17 cellular contexts compared by ENCODE assay signal in genomic region chr9:137593176-137593575, GRCh38. TPM values are rescaled to one million over a fixed set of nuclear protein-coding genes. Genes with fewer than 3 reads are reported as not detected.
DNase-seq lines count a peak whose midpoint lies in the region; ATAC-seq and TF ChIP-seq lines count a peak whose summit lies in the region.
"Had no signal": no experiment of that assay in that cellular context is flagged by ENCODE, and none has a peak within 500 bp of the region (broad histone marks: within the 10 kb centered on the region; RNA-seq: fewer than 3 reads in every experiment).

No MANE protein-coding gene starts in this region.

- H3K9me3 ChIP-seq in NT2/D1 (ENCODE audit: insufficient read depth, low read length) (no peaks in the 10 kb centered on the region), upper lobe of right lung (no peaks in the 10 kb centered on the region), mammary epithelial cell (replicated peaks; ENCODE audit: insufficient read depth, low read length) (no peaks in the 10 kb centered on the region)

- H3K4me3 ChIP-seq in NT2/D1 (ENCODE audit: insufficient read length, low read depth) (no peak overlapping the region), upper lobe of right lung (no peak overlapping the region), mammary epithelial cell (replicated peaks in 1 of 3; ENCODE audit: insufficient read depth in 1 of 3, low read depth in 2 of 3, low read length in 3 of 3) (no peak overlapping the region)
- H3K4me3 ChIP-seq: smooth muscle cell had no signal

- H3K4me1 Mint-ChIP-seq in natural killer cell: peaks cover under 1 to 6% of the 10 kb centered on the region in 2 donors
- H3K4me1 Mint-ChIP-seq in natural killer cell treated with Interleukin-12 subunit alpha and Interleukin-12 subunit beta and Interleukin-15 and Interleukin-18, amount 100 ng/mL, for 72 hours (ENCODE audit: low read depth in 2 of 2): peaks cover 2 to 5% of the 10 kb centered on the region in 2 donors
- peaks cover 9% of the 10 kb centered on the region for H3K4me1 Mint-ChIP-seq in mesothelial cell of epicardium

- no peaks in the 10 kb centered on the region for H4K20me1 ChIP-seq in mammary epithelial cell (ENCODE audit: insufficient read depth, low read length)

- peak overlapping the region; percentile 4 for H3K4me3 Mint-ChIP-seq in natural killer cell
- H3K4me3 Mint-ChIP-seq in natural killer cell treated with Interleukin-12 subunit alpha and Interleukin-12 subunit beta and Interleukin-15 and Interleukin-18, amount 100 ng/mL, for 72 hours: no peak overlapping the region
- H3K4me3 Mint-ChIP-seq in mesothelial cell of epicardium: peak overlapping the region; percentile 19
- H3K4me3 Mint-ChIP-seq: memory B cell; stimulated activated naive CD8-positive, alpha-beta T cell treated with anti-CD3 and anti-CD28 coated beads, Interleukin-15, amount 100 ng/mL, for 72 hours had no signal

- 83% methylated on average over 10 of the region's 12 CpGs for WGBS in mammary epithelial cell (ENCODE audit: low coverage, missing lambda C conversion rate)

- dilution Hi-C loops in mammary epithelial cell (cut with HindIII; ENCODE audit: low sequenced_read_pairs): no loop called here

- H3K4me1 ChIP-seq in NT2/D1 (ENCODE audit: insufficient read depth, insufficient read length) (peaks cover 19% of the 10 kb centered on the region), upper lobe of right lung (peaks cover 16% of the 10 kb centered on the region), mammary epithelial cell (ENCODE audit: insufficient read depth, low read length) (peaks cover 14% of the 10 kb centered on the region)

- no peaks in the 10 kb centered on the region for H3K27me3 Mint-ChIP-seq in natural killer cell (ENCODE audit: low read depth in 2 of 2)
- H3K27me3 Mint-ChIP-seq in natural killer cell treated with Interleukin-12 subunit alpha and Interleukin-12 subunit beta and Interleukin-15 and Interleukin-18, amount 100 ng/mL, for 72 hours: no peaks in the 10 kb centered on the region
- H3K27me3 Mint-ChIP-seq in mesothelial cell of epicardium (ENCODE audit: low read depth): peaks cover under 1% of the 10 kb centered on the region
- H3K27me3 Mint-ChIP-seq: memory B cell; stimulated activated naive CD8-positive, alpha-beta T cell treated with anti-CD3 and anti-CD28 coated beads, Interleukin-15, amount 100 ng/mL, for 72 hours had no signal

- DNase-seq in natural killer cell (no peak), NT2/D1 (ENCODE audit: low read depth, low spot score) (no peak), mesothelial cell of epicardium (ENCODE audit: low spot score in 2 of 2, unreplicated experiment in 2 of 2) (no peak), upper lobe of right lung (peak; percentile 88), mammary epithelial cell (no peak), amniotic stem cell (lab: John Stamatoyannopoulos, UW) (no peak)
- DNase-seq in natural killer cell treated with Interleukin-12 subunit alpha and Interleukin-12 subunit beta and Interleukin-15 and Interleukin-18, amount 100 ng/mL, for 72 hours (ENCODE audit: low spot score): no peak
- DNase-seq: effector CD4-positive, alpha-beta T cell; erythroblast; GOT3; MM.1S; NCI-H1694 treated with DMSO at 0.1 percent for 48 hours; stimulated activated CD4-positive, alpha-beta T cell treated with anti-CD3 and anti-CD28 coated beads, Interleukin-4, amount 100 ng/mL, for 24 hours; stimulated activated naive CD8-positive, alpha-beta T cell treated with anti-CD3 and anti-CD28 coated beads, Interleukin-15, amount 100 ng/mL, for 72 hours had no signal

- H3K27ac Mint-ChIP-seq in natural killer cell (no peak overlapping the region), mesothelial cell of epicardium (no peak overlapping the region)
- H3K27ac Mint-ChIP-seq in natural killer cell treated with Interleukin-12 subunit alpha and Interleukin-12 subunit beta and Interleukin-15 and Interleukin-18, amount 100 ng/mL, for 72 hours: peak overlapping the region in 1 of 2 donors; percentile 39
- H3K27ac Mint-ChIP-seq: memory B cell; stimulated activated naive CD8-positive, alpha-beta T cell treated with anti-CD3 and anti-CD28 coated beads, Interleukin-15, amount 100 ng/mL, for 72 hours had no signal

- H3K36me3 Mint-ChIP-seq in natural killer cell (no peaks in the 10 kb centered on the region), mesothelial cell of epicardium (peaks cover 2% of the 10 kb centered on the region)
- H3K36me3 Mint-ChIP-seq in natural killer cell treated with Interleukin-12 subunit alpha and Interleukin-12 subunit beta and Interleukin-15 and Interleukin-18, amount 100 ng/mL, for 72 hours: no peaks in the 10 kb centered on the region
- H3K36me3 Mint-ChIP-seq: memory B cell had no signal

- in situ Hi-C loops in mammary epithelial cell (cut with MboI; ENCODE audit: low sequenced_read_pairs in 2 of 2): no loop called here

- H3K4me2 ChIP-seq in mammary epithelial cell (ENCODE audit: insufficient read depth, low read depth, low read length): no peak overlapping the region
- H3K4me2 ChIP-seq: smooth muscle cell had no signal

- ATAC-seq in natural killer cell (no peak), upper lobe of right lung (peak; percentile 33), HG03469 (IDR thresholded peaks at IDR 0.05; ENCODE audit: unreplicated experiment) (no peak)
- no peak for ATAC-seq in natural killer cell treated with Interleukin-12 subunit alpha and Interleukin-12 subunit beta and Interleukin-15 and Interleukin-18, amount 100 ng/mL, for 72 hours
- ATAC-seq: stimulated activated naive CD8-positive, alpha-beta T cell treated with anti-CD3 and anti-CD28 coated beads, Interleukin-15, amount 100 ng/mL, for 72 hours had no signal

- H3K79me2 ChIP-seq in mammary epithelial cell (ENCODE audit: insufficient read depth, low read length): peaks cover 30% of the 10 kb centered on the region

- CTCF ChIA-PET in mammary epithelial cell (lab: Charles Lee; ENCODE audit: low non-redundant PET): no interaction called here

- TF ChIP-seq CTCF in natural killer cell (IDR thresholded peaks at IDR 0.05) (no peak), mesothelial cell of epicardium (IDR thresholded peaks at IDR 0.05; ENCODE audit: unreplicated experiment) (no peak), upper lobe of right lung (IDR thresholded peaks at IDR 0.05) (no peak), mammary epithelial cell (conservative IDR thresholded peaks at IDR 0.05 in 1 of 2, IDR thresholded peaks at IDR 0.05 in 1 of 2; ENCODE audit: extremely low read depth in 1 of 2, insufficient read depth in 1 of 2, low read depth in 1 of 2, low read length in 2 of 2) (no peak)

- no peak overlapping the region for H3K27ac ChIP-seq in upper lobe of right lung
- H3K27ac ChIP-seq in mammary epithelial cell (ENCODE audit: insufficient read depth, low read depth, low read length): no peak overlapping the region

- H3K9me3 Mint-ChIP-seq in natural killer cell: no peaks in the 10 kb centered on the region
- no peaks in the 10 kb centered on the region for H3K9me3 Mint-ChIP-seq in natural killer cell treated with Interleukin-12 subunit alpha and Interleukin-12 subunit beta and Interleukin-15 and Interleukin-18, amount 100 ng/mL, for 72 hours
- no peaks in the 10 kb centered on the region for H3K9me3 Mint-ChIP-seq in mesothelial cell of epicardium
- H3K9me3 Mint-ChIP-seq: memory B cell; stimulated activated naive CD8-positive, alpha-beta T cell treated with anti-CD3 and anti-CD28 coated beads, Interleukin-15, amount 100 ng/mL, for 72 hours had no signal

- intact Hi-C loops in natural killer cell (cut with micrococcal nuclease) (no loop called here), upper lobe of right lung (cut with DNase I) (no loop called here), mammary epithelial cell (cut with micrococcal nuclease) (no loop called here)

- no peaks in the 10 kb centered on the region for H3K27me3 ChIP-seq in NT2/D1 (ENCODE audit: insufficient read depth, insufficient read length)
- no peaks in the 10 kb centered on the region for H3K27me3 ChIP-seq in upper lobe of right lung
- no peaks in the 10 kb centered on the region for H3K27me3 ChIP-seq in mammary epithelial cell (ENCODE audit: insufficient read depth, low read length)

- H2AFZ ChIP-seq in mammary epithelial cell (ENCODE audit: low read depth, low read length): no peak overlapping the region

- peaks cover 17% of the 10 kb centered on the region for H3K36me3 ChIP-seq in NT2/D1 (ENCODE audit: insufficient read depth, insufficient read length, low read length)
- H3K36me3 ChIP-seq in upper lobe of right lung: peaks cover 2% of the 10 kb centered on the region
- H3K36me3 ChIP-seq in mammary epithelial cell (ENCODE audit: insufficient read depth, low read length): peaks cover 7% of the 10 kb centered on the region

- BruUV-seq in mammary epithelial cell (replicated peaks; lab: Mats Ljungman, UMichigan): no TSS peak

- H3K9ac ChIP-seq in NT2/D1 (ENCODE audit: insufficient read length, low read depth) (peak overlapping the region; percentile 36), mammary epithelial cell (ENCODE audit: insufficient read depth, low read length) (no peak overlapping the region)

RNA-seq across cellular contexts. Expression of gene ZMYND19, which starts 2.9 kb away (rescaled TPM):
- 10 to 100 TPM in 2 of 3 donors, 1 to 10 TPM in 1; 6.5 to 18.8 (median 16.3) TPM for total RNA-seq in natural killer cell
- total RNA-seq in natural killer cell treated with Interleukin-12 subunit alpha and Interleukin-12 subunit beta and Interleukin-15 and Interleukin-18, amount 100 ng/mL, for 72 hours: 10 to 100 TPM; 31.5 to 96.1 TPM
- 31.1 to 33.2 TPM (median 31.9 TPM) in 3 replicates for total RNA-seq in mesothelial cell of epicardium
- 18.3 TPM for total RNA-seq in upper lobe of right lung
- total RNA-seq in mammary epithelial cell: 10 to 100 TPM; 10.2 to 48.0 TPM
- polyA plus RNA-seq in mammary epithelial cell: 41.5 TPM
- 30.2 TPM for polyA minus RNA-seq in mammary epithelial cell

RNA-seq across cellular contexts. Expression of gene ARRDC1, which starts 12.3 kb away (rescaled TPM):
- total RNA-seq in natural killer cell: 100 to 1,000 TPM in 1 of 3 donors, 10 to 100 TPM in 2; 80.7 to 105 (median 92.9) TPM
- total RNA-seq in natural killer cell treated with Interleukin-12 subunit alpha and Interleukin-12 subunit beta and Interleukin-15 and Interleukin-18, amount 100 ng/mL, for 72 hours: 10 to 100 TPM; 56.6 to 64.7 TPM
- total RNA-seq in mesothelial cell of epicardium: 36.5 to 40.5 TPM (median 39.1 TPM) in 3 replicates
- total RNA-seq in upper lobe of right lung: 69.1 TPM
- 100 to 1,000 TPM in 1 of 2 donors, 10 to 100 TPM in 1; 35.0 to 153 TPM for total RNA-seq in mammary epithelial cell
- 146 TPM for polyA plus RNA-seq in mammary epithelial cell
- polyA minus RNA-seq in mammary epithelial cell: 137 TPM

RNA-seq across cellular contexts. Expression of gene DPH7, which starts 14.5 kb away (rescaled TPM):
- 10 to 100 TPM; 39.5 to 51.0 (median 48.5) TPM for total RNA-seq in natural killer cell
- 10 to 100 TPM; 32.5 to 78.0 TPM for total RNA-seq in natural killer cell treated with Interleukin-12 subunit alpha and Interleukin-12 subunit beta and Interleukin-15 and Interleukin-18, amount 100 ng/mL, for 72 hours
- 55.0 to 59.4 TPM (median 56.1 TPM) in 3 replicates for total RNA-seq in mesothelial cell of epicardium
- 30.2 TPM for total RNA-seq in upper lobe of right lung
- 10 to 100 TPM; 25.0 to 41.4 TPM for total RNA-seq in mammary epithelial cell
- polyA plus RNA-seq in mammary epithelial cell: 26.8 TPM
- polyA minus RNA-seq in mammary epithelial cell: 31.9 TPM

RNA-seq across cellular contexts. Expression of gene EHMT1, which starts 25.6 kb away (rescaled TPM):
- total RNA-seq in natural killer cell (100 to 1,000 TPM; 173 to 200 (median 176) TPM), mesothelial cell of epicardium (133 to 147 TPM (median 136 TPM) in 3 replicates), upper lobe of right lung (82.7 TPM), mammary epithelial cell (10 to 100 TPM; 55.0 to 83.4 TPM)
- total RNA-seq in natural killer cell treated with Interleukin-12 subunit alpha and Interleukin-12 subunit beta and Interleukin-15 and Interleukin-18, amount 100 ng/mL, for 72 hours: 100 to 1,000 TPM in 1 of 2 donors, 10 to 100 TPM in 1; 93.1 to 184 TPM
- 30.8 TPM for polyA plus RNA-seq in mammary epithelial cell
- 57.6 TPM for polyA minus RNA-seq in mammary epithelial cell

RNA-seq across cellular contexts. Expression of gene MRPL41, which starts 41.5 kb away (rescaled TPM):
- total RNA-seq in natural killer cell: 10 to 100 TPM; 11.5 to 17.9 (median 16.8) TPM
- 10 to 100 TPM; 35.9 to 48.6 TPM for total RNA-seq in natural killer cell treated with Interleukin-12 subunit alpha and Interleukin-12 subunit beta and Interleukin-15 and Interleukin-18, amount 100 ng/mL, for 72 hours
- 22.7 to 26.6 TPM (median 26.2 TPM) in 3 replicates for total RNA-seq in mesothelial cell of epicardium
- 41.6 TPM for total RNA-seq in upper lobe of right lung
- total RNA-seq in mammary epithelial cell: 10 to 100 TPM; 31.3 to 46.1 TPM
- 35.8 TPM for polyA plus RNA-seq in mammary epithelial cell
- polyA minus RNA-seq in mammary epithelial cell: 1.6 TPM
